1 cellular context compared by ENCODE assay signal in genomic region chr17:28147026-28147425, GRCh38.
TF ChIP-seq lines count a peak whose summit lies in the region.

No MANE protein-coding gene starts in this region.

TF ChIP-seq in HepG2, 621 proteins besides CTCF, POLR2A, EP300 and RAD21:
- no peak for TF ChIP-seq SNAPC4 (CRISPR knock-in tag; IDR thresholded peaks at IDR 0.05)
- no peak for TF ChIP-seq MIER3 (CRISPR knock-in tag; IDR thresholded peaks at IDR 0.05; ENCODE audit: borderline replicate concordance)
- no peak for TF ChIP-seq AHDC1 (CRISPR knock-in tag; IDR thresholded peaks at IDR 0.05; ENCODE audit: borderline replicate concordance)
- no peak for TF ChIP-seq THAP9 (CRISPR knock-in tag; IDR thresholded peaks at IDR 0.05; ENCODE audit: borderline replicate concordance)
- TF ChIP-seq HES4 (CRISPR knock-in tag; IDR thresholded peaks at IDR 0.05; ENCODE audit: borderline replicate concordance): no peak
- no peak for TF ChIP-seq KMT2B (CRISPR knock-in tag; IDR thresholded peaks at IDR 0.05)
